21 cellular contexts compared by ENCODE assay signal in the genomic region with DNA sequence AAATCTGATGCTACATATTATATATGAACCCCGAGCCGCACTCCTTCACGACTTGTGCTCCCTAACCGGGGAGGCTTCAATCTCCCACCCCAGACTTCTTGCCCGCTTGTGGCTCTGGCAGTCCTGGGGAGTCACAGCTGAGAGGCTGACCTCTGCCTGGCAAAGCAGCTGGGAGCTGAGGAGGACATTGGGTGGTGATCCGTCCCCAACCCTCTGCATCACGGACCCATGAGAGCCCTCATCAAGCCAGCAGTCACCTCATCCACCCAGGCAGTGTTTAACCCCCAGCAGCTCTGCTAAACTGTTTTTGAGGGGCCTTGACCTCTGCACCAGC. TPM values are rescaled to one million over a fixed set of nuclear protein-coding genes. Genes with fewer than 3 reads are reported as not detected.
"Had no signal": no experiment of that assay in that cellular context is flagged by ENCODE, and none has a peak within 500 bp of the region (broad histone marks: within the 10 kb centered on the region; RNA-seq: fewer than 3 reads in every experiment).

No MANE protein-coding gene starts in this region.

- DNase-seq: cerebellar nuclear complex; effector CD4-positive, alpha-beta T cell; foreskin melanocyte; heart right ventricle; kidney glomerular epithelial cell; mammary epithelial cell; mucosa of descending colon; naive thymus-derived CD8-positive, alpha-beta T cell; psoas muscle; small intestine; stimulated activated CD4-positive, alpha-beta T cell treated with anti-CD3 and anti-CD28 coated beads, Interleukin-12 subunit alpha, Interleukin-12 subunit beta, amount 100 ng/mL, for 4 hours; stimulated activated naive CD4-positive, alpha-beta T cell; thyroid gland; upper lobe of left lung had no signal

- H3K9ac ChIP-seq: parathyroid adenoma had no signal

- H3K36me3 ChIP-seq: thyroid gland, vagina had no signal

- H3K9me3 ChIP-seq: heart right ventricle, mucosa of descending colon, psoas muscle, suprapubic skin, thyroid gland, upper lobe of left lung, vagina had no signal

- H3K27me3 ChIP-seq: vagina had no signal

- ATAC-seq: left lobe of liver; mucosa of descending colon; naive thymus-derived CD8-positive, alpha-beta T cell had no signal

- H3K4me3 Mint-ChIP-seq: dendritic cell treated with granulocyte-macrophage colony-stimulating factor and Interleukin-4, amounts not matched to agents 40 ng/mL and 50 ng/mL, for 4 days had no signal

- H3K9me3 Mint-ChIP-seq: dendritic cell treated with granulocyte-macrophage colony-stimulating factor and Interleukin-4, amounts not matched to agents 40 ng/mL and 50 ng/mL, for 4 days; naive thymus-derived CD8-positive, alpha-beta T cell had no signal

- H3K27ac ChIP-seq: heart right ventricle, parathyroid adenoma, psoas muscle, suprapubic skin, thyroid gland, upper lobe of left lung, vagina had no signal

- H3K27ac Mint-ChIP-seq: dendritic cell treated with granulocyte-macrophage colony-stimulating factor and Interleukin-4, amounts not matched to agents 40 ng/mL and 50 ng/mL, for 4 days had no signal

- FAIRE-seq: colon, islet of Langerhans, small intestine had no signal

- H3K4me3 ChIP-seq: heart right ventricle, mucosa of descending colon, psoas muscle, suprapubic skin, thyroid gland, upper lobe of left lung, vagina had no signal

RNA-seq across cellular contexts. Expression of gene CDH22, which starts 33.7 kb away (rescaled TPM):
- total RNA-seq: mammary epithelial cell; naive thymus-derived CD8-positive, alpha-beta T cell had no signal
- polyA plus RNA-seq: mammary epithelial cell; naive thymus-derived CD8-positive, alpha-beta T cell had no signal
